In the genomic region with DNA sequence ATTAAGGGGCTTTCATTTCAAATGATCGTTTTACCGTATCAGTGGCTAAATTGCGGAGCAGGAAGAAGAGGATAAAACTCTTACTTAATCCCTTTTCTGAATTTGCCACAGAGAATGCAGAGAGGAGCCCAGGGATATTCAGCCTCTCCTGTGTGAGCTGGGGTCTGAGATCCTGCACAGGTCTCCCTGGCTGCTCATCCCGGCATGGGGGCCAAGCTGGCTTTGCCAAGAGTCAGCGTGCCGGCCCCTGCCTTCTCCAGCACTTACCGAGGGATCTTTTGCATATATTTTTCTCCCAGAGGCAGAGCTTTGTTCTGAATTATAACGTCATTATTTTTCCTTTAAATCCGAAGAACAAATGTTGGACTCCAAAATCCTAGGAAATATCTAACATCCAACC, we compare ENCODE assay signal across 15 cellular contexts.
A peak's percentile ranks its signal among the peaks of the same experiment; 100 is the strongest.
DNase-seq lines count a peak whose midpoint lies in the region; ATAC-seq and TF ChIP-seq lines count a peak whose summit lies in the region.
"Had no signal": no experiment of that assay in that cellular context is flagged by ENCODE, and none has a peak within 500 bp of the region (broad histone marks: within the 10 kb centered on the region; RNA-seq: fewer than 3 reads in every experiment).

No MANE protein-coding gene starts in this region.

- 65% methylated on average over 9 of the region's 9 CpGs for WGBS in smooth muscle cell (ENCODE audit: low lambda C conversion rate)

- no peak overlapping the region for H3K4me3 Mint-ChIP-seq in GM23338
- no peak overlapping the region for H3K4me3 Mint-ChIP-seq in activated CD4-positive, alpha-beta T cell treated with anti-CD3 and anti-CD28 coated beads, Interleukin-2, amount 10 ng/mL, durations not matched to agents 7 days and 5 days
- H3K4me3 Mint-ChIP-seq: CD8-positive, alpha-beta memory T cell; IgD-negative memory B cell had no signal

- no peak overlapping the region for H3K27ac ChIP-seq in GM23338 (ENCODE audit: low read depth)
- H3K27ac ChIP-seq in WERI-Rb-1 = no peak overlapping the region
- H3K27ac ChIP-seq in iPS-20b (ENCODE audit: low read length) = peak overlapping the region; percentile 48
- peak overlapping the region; percentile 39 for H3K27ac ChIP-seq in smooth muscle cell (ENCODE audit: low read depth)
- H3K27ac ChIP-seq: BLaER1 had no signal

- H3K36me3 ChIP-seq in GM23338 (ENCODE audit: insufficient read depth) = no peaks in the 10 kb centered on the region
- no peaks in the 10 kb centered on the region for H3K36me3 ChIP-seq in WERI-Rb-1
- H3K36me3 ChIP-seq in iPS-20b (ENCODE audit: insufficient read depth, low read depth, low read length) = no peaks in the 10 kb centered on the region
- H3K36me3 ChIP-seq in smooth muscle cell (ENCODE audit: low read depth) = no peaks in the 10 kb centered on the region
- H3K36me3 ChIP-seq: BLaER1 had no signal

- TF ChIP-seq CTCF in GM23338 (conservative IDR thresholded peaks at IDR 0.05; ENCODE audit: low read depth in 2 of 2) (no peak), WERI-Rb-1 (IDR thresholded peaks at IDR 0.05; ENCODE audit: low read depth, low read length) (no peak), smooth muscle cell (IDR thresholded peaks at IDR 0.05; ENCODE audit: borderline replicate concordance, insufficient read depth, poor library complexity, severe bottlenecking) (no peak)

- ATAC-seq in GM23338 (peak; percentile 64), HG03342 (IDR thresholded peaks at IDR 0.05; ENCODE audit: unreplicated experiment) (no peak)

- peaks cover 2% of the 10 kb centered on the region for H3K27me3 Mint-ChIP-seq in GM23338 (ENCODE audit: insufficient read depth, low read depth, poor library complexity)
- no peaks in the 10 kb centered on the region for H3K27me3 Mint-ChIP-seq in activated CD4-positive, alpha-beta T cell treated with anti-CD3 and anti-CD28 coated beads, Interleukin-2, amount 10 ng/mL, durations not matched to agents 7 days and 5 days
- H3K27me3 Mint-ChIP-seq: IgD-negative memory B cell had no signal

- peaks cover 9% of the 10 kb centered on the region for H3K4me1 Mint-ChIP-seq in GM23338
- H3K4me1 Mint-ChIP-seq in activated CD4-positive, alpha-beta T cell treated with anti-CD3 and anti-CD28 coated beads, Interleukin-2, amount 10 ng/mL, durations not matched to agents 7 days and 5 days = no peaks in the 10 kb centered on the region
- H3K4me1 Mint-ChIP-seq: CD8-positive, alpha-beta memory T cell; IgD-negative memory B cell had no signal

- POLR2A ChIA-PET in activated CD4-positive, alpha-beta T cell treated with anti-CD3 and anti-CD28 coated beads, Interleukin-2, amount 10 ng/mL, durations not matched to agents 7 days and 5 days (lab: Charles Lee) = no interaction called here

- H3K9ac ChIP-seq in iPS-20b (ENCODE audit: low read depth, low read length) (peak overlapping the region; percentile 22; the same call in 1 of the 2 replicates), smooth muscle cell (ENCODE audit: low read depth) (no peak overlapping the region)
- H3K9ac ChIP-seq: BLaER1 had no signal

- peak overlapping the region; percentile 54; the same call in 1 of the 2 replicates for H2AFZ ChIP-seq in GM23338
- H2AFZ ChIP-seq in smooth muscle cell (ENCODE audit: low read depth) = peak overlapping the region; percentile 60

- DNase-seq in GM23338 (ENCODE audit: low spot score) (peak; percentile 3), WERI-Rb-1 (peak; percentile 7), smooth muscle cell (lab: John Stamatoyannopoulos, UW; ENCODE audit: unreplicated experiment) (no peak)
- no peak for DNase-seq in stimulated activated CD4-positive, alpha-beta T cell treated with anti-CD3 and anti-CD28 coated beads, Interleukin-4, amount 100 ng/mL, for 1 hour
- no peak for DNase-seq in activated CD4-positive, alpha-beta T cell treated with anti-CD3 and anti-CD28 coated beads, Interleukin-2, amount 10 ng/mL, durations not matched to agents 7 days and 5 days
- DNase-seq: 8988T; AML-193; Caco-2; CD8-positive, alpha-beta memory T cell; DND-41; GDM1 had no signal

- H3F3A ChIP-seq in GM23338 (replicated peaks; ENCODE audit: low read depth) = no peaks in the 10 kb centered on the region
- no peaks in the 10 kb centered on the region for H3F3A ChIP-seq in smooth muscle cell (ENCODE audit: low read depth)

- H4K20me1 ChIP-seq in GM23338 (replicated peaks; ENCODE audit: insufficient read depth) = no peaks in the 10 kb centered on the region
- H4K20me1 ChIP-seq in smooth muscle cell (ENCODE audit: low read depth) = no peaks in the 10 kb centered on the region
- H4K20me1 ChIP-seq: BLaER1 had no signal

- H3K4me2 ChIP-seq in GM23338 (peak overlapping the region; percentile 10; the same call in 1 of the 2 replicates), smooth muscle cell (peak overlapping the region; percentile 74)
- H3K4me2 ChIP-seq: BLaER1 had no signal

- peaks cover 8% of the 10 kb centered on the region; the same call in 1 of the 3 replicates for H3K9me3 Mint-ChIP-seq in GM23338
- H3K9me3 Mint-ChIP-seq in activated CD4-positive, alpha-beta T cell treated with anti-CD3 and anti-CD28 coated beads, Interleukin-2, amount 10 ng/mL, durations not matched to agents 7 days and 5 days = no peaks in the 10 kb centered on the region

- no peak overlapping the region for H3K4me3 ChIP-seq in GM23338
- H3K4me3 ChIP-seq in WERI-Rb-1 (ENCODE audit: low read depth, low read length) = no peak overlapping the region
- no peak overlapping the region for H3K4me3 ChIP-seq in iPS-20b (ENCODE audit: low read length)
- H3K4me3 ChIP-seq in smooth muscle cell = no peak overlapping the region
- H3K4me3 ChIP-seq: BLaER1 had no signal

- CTCF ChIA-PET in activated CD4-positive, alpha-beta T cell treated with anti-CD3 and anti-CD28 coated beads, Interleukin-2, amount 10 ng/mL, durations not matched to agents 7 days and 5 days (lab: Charles Lee) = no interaction called here

- no peaks in the 10 kb centered on the region for H3K9me3 ChIP-seq in WERI-Rb-1 (ENCODE audit: severe bottlenecking)
- peaks cover 15% of the 10 kb centered on the region for H3K9me3 ChIP-seq in iPS-20b (ENCODE audit: insufficient read depth, low read depth, low read length)
- no peaks in the 10 kb centered on the region for H3K9me3 ChIP-seq in smooth muscle cell (replicated peaks; ENCODE audit: low read depth)
- H3K9me3 ChIP-seq: BLaER1 had no signal

- no peaks in the 10 kb centered on the region for H3K27me3 ChIP-seq in GM23338 (ENCODE audit: insufficient read depth)
- H3K27me3 ChIP-seq in WERI-Rb-1 (ENCODE audit: insufficient read depth, low read depth, severe bottlenecking) = peaks cover 21% of the 10 kb centered on the region
- no peaks in the 10 kb centered on the region for H3K27me3 ChIP-seq in iPS-20b (ENCODE audit: insufficient read depth, low read length)
- no peaks in the 10 kb centered on the region for H3K27me3 ChIP-seq in smooth muscle cell (ENCODE audit: low read depth)
- H3K27me3 ChIP-seq: BLaER1 had no signal

- no peaks in the 10 kb centered on the region for H3K79me2 ChIP-seq in GM23338 (replicated peaks; ENCODE audit: insufficient read depth)
- H3K79me2 ChIP-seq in smooth muscle cell (ENCODE audit: low read depth) = no peaks in the 10 kb centered on the region

- H3K4me1 ChIP-seq in GM23338 (ENCODE audit: insufficient read depth) = no peaks in the 10 kb centered on the region; the same call in 1 of the 2 replicates
- H3K4me1 ChIP-seq in iPS-20b (ENCODE audit: insufficient read depth, low read length) = peaks cover 10% of the 10 kb centered on the region; the same call in 1 of the 2 replicates
- H3K4me1 ChIP-seq in smooth muscle cell (ENCODE audit: low read depth) = peaks cover 18% of the 10 kb centered on the region
- H3K4me1 ChIP-seq: BLaER1 had no signal

- H3K9me2 ChIP-seq in GM23338 (ENCODE audit: insufficient read depth) = no peaks in the 10 kb centered on the region

- H3K36me3 Mint-ChIP-seq in GM23338 (ENCODE audit: low read depth) = peaks cover 6% of the 10 kb centered on the region; the same call in 2 of the 3 replicates
- H3K36me3 Mint-ChIP-seq in activated CD4-positive, alpha-beta T cell treated with anti-CD3 and anti-CD28 coated beads, Interleukin-2, amount 10 ng/mL, durations not matched to agents 7 days and 5 days (ENCODE audit: low read depth) = no peaks in the 10 kb centered on the region
- H3K36me3 Mint-ChIP-seq: CD8-positive, alpha-beta memory T cell; IgD-negative memory B cell had no signal

- H3K27ac Mint-ChIP-seq in GM23338 = no peak overlapping the region
- H3K27ac Mint-ChIP-seq in activated CD4-positive, alpha-beta T cell treated with anti-CD3 and anti-CD28 coated beads, Interleukin-2, amount 10 ng/mL, durations not matched to agents 7 days and 5 days = no peak overlapping the region
- H3K27ac Mint-ChIP-seq: CD8-positive, alpha-beta memory T cell; IgD-negative memory B cell had no signal

TF ChIP-seq in GM23338, 12 proteins besides CTCF, POLR2A, EP300 and RAD21 (continues in another document):
- no peak for TF ChIP-seq POLR2AphosphoS5 (IDR thresholded peaks at IDR 0.05; ENCODE audit: low read depth)

Comparison
In these comparisons a context has a peak if more than half of its experiments do, and no peak if none do; other contexts are left out.
1. DNase-seq: peak in GM23338 (single experiment) and WERI-Rb-1 (single experiment); none in smooth muscle cell (single experiment), stimulated activated CD4-positive, alpha-beta T cell treated with anti-CD3 and anti-CD28 coated beads, Interleukin-4, amount 100 ng/mL, for 1 hour (single experiment) and activated CD4-positive, alpha-beta T cell treated with anti-CD3 and anti-CD28 coated beads, Interleukin-2, amount 10 ng/mL, durations not matched to agents 7 days and 5 days (single experiment).
2. H3K27ac ChIP-seq: peak in iPS-20b (single experiment) and smooth muscle cell (single experiment); none in GM23338 (single experiment) and WERI-Rb-1 (single experiment).